10 cellular contexts compared by ENCODE assay signal in the genomic region with DNA sequence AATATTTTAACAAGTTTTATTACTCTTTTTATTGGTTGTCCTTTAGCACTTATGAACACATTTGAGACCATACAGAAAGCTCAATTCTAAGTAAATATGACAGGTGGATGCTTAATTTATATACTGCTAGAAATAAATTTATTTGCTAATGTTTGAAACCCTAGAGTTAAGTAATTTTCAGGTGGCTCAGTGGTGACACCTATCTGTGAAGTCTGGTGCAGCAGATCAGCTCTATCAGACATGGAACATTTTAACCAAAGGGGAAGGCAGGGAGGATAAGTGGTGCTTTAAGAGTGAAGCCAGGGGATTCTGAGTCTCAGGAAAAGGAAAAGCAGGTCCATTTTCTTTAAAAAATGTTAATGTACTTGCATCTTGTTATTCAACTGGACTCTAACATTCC.
DNase-seq lines count a peak whose midpoint lies in the region; ATAC-seq and TF ChIP-seq lines count a peak whose summit lies in the region.
"Had no signal": no experiment of that assay in that cellular context is flagged by ENCODE, and none has a peak within 500 bp of the region (broad histone marks: within the 10 kb centered on the region; RNA-seq: fewer than 3 reads in every experiment).

No MANE protein-coding gene starts in this region.

- H3K9ac ChIP-seq in DND-41 (ENCODE audit: low read depth, low read length): no peak overlapping the region

- peak; percentile 20 for DNase-seq in ACHN
- peak; percentile 20 for DNase-seq in DND-41
- peak; percentile 38 for DNase-seq in OCI-M1 (lab: John Stamatoyannopoulos, UW)
- peak; percentile 23 for DNase-seq in fibroblast of pulmonary artery (ENCODE audit: low read depth)
- no peak for DNase-seq in SK-N-DZ (ENCODE audit: low spot score)
- no peak for DNase-seq in substantia nigra (lab: John Stamatoyannopoulos, UW)
- no peak for DNase-seq in NCI-H187 treated with DMSO at 0.1 percent for 48 hours (lab: John Stamatoyannopoulos, UW)
- no peak for DNase-seq in NCI-H1092 treated with DMSO at 0.1 percent for 48 hours (lab: John Stamatoyannopoulos, UW)
- DNase-seq: NCI-H2029 treated with DMSO at 0.1 percent for 48 hours had no signal

- in situ Hi-C loops in ACHN (cut with HindIII; ENCODE audit: low pct_ligation_motif_present, low pct_unique_long_range_greater_than_20kb, low sequenced_read_pairs): no loop called here

- H3K4me1 ChIP-seq in DND-41 (ENCODE audit: insufficient read depth, low read length): no peaks in the 10 kb centered on the region

- no peaks in the 10 kb centered on the region for H3K79me2 ChIP-seq in DND-41 (ENCODE audit: insufficient read depth, low read length)

- H3K9me3 ChIP-seq in DND-41 (ENCODE audit: insufficient read depth, low read length, severe bottlenecking): no peaks in the 10 kb centered on the region

- ATAC-seq in DND-41 (ENCODE audit: insufficient read depth, low read depth): no peak
- ATAC-seq: left lobe of liver had no signal

- no peak overlapping the region for H3K4me3 ChIP-seq in DND-41 (ENCODE audit: low read depth in 1 of 2, low read length in 2 of 2)
- no peak overlapping the region for H3K4me3 ChIP-seq in fibroblast of pulmonary artery (replicated peaks; ENCODE audit: low read depth, low read length)

- H3K4me2 ChIP-seq in DND-41 (ENCODE audit: insufficient read depth, low read length): no peak overlapping the region

- no peak overlapping the region for H3K27ac ChIP-seq in DND-41 (ENCODE audit: low read length)
- H3K27ac ChIP-seq in substantia nigra (ENCODE audit: low read depth, low read length, poor library complexity, severe bottlenecking): no peak overlapping the region

- TF ChIP-seq CTCF in DND-41 (IDR thresholded peaks at IDR 0.05; ENCODE audit: borderline replicate concordance, extremely low read depth, low read length, poor library complexity, severe bottlenecking) (peak; percentile 76), fibroblast of pulmonary artery (IDR thresholded peaks at IDR 0.05; ENCODE audit: low read length, missing control alignments) (peak; percentile 61)

- H2AFZ ChIP-seq in DND-41 (ENCODE audit: low read depth, low read length): no peak overlapping the region

- H3K27me3 ChIP-seq in DND-41 (ENCODE audit: insufficient read depth, low read length, poor library complexity): no peaks in the 10 kb centered on the region

- no peaks in the 10 kb centered on the region for H3K36me3 ChIP-seq in DND-41 (ENCODE audit: insufficient read depth, low read length)

- H4K20me1 ChIP-seq in DND-41 (ENCODE audit: insufficient read depth, low read length): no peaks in the 10 kb centered on the region; the same call in 1 of the 2 replicates

Comparison
In these comparisons a context has a peak if more than half of its experiments do, and no peak if none do; other contexts are left out.
1. DNase-seq: peak in ACHN (single experiment), DND-41 (single experiment), OCI-M1 (single experiment) and fibroblast of pulmonary artery (single experiment); none in SK-N-DZ (single experiment), substantia nigra (0 of 49), NCI-H187 treated with DMSO at 0.1 percent for 48 hours (single experiment) and NCI-H1092 treated with DMSO at 0.1 percent for 48 hours (single experiment).